In genomic region chr7:1109581-1110310, GRCh38 we compare ENCODE assay signal across 20 cellular contexts. TPM values are rescaled to one million over a fixed set of nuclear protein-coding genes. Genes with fewer than 3 reads are reported as not detected.
"Had no signal": no experiment of that assay in that cellular context is flagged by ENCODE, and none has a peak within 500 bp of the region (broad histone marks: within the 10 kb centered on the region; RNA-seq: fewer than 3 reads in every experiment).

No MANE protein-coding gene starts in this region.

- H3K9me3 ChIP-seq: colonic mucosa, mucosa of descending colon, ovary had no signal

- H3K36me3 ChIP-seq: colonic mucosa, ovary had no signal

- H3K27ac ChIP-seq: colonic mucosa, foreskin keratinocyte, ovary, VCaP had no signal

- H3K27me3 Mint-ChIP-seq: activated naive CD8-positive, alpha-beta T cell treated with anti-CD3 and anti-CD28 coated beads, Interleukin-2, amount 10 ng/mL, durations not matched to agents 7 days and 5 days; brain had no signal

- H3K4me3 Mint-ChIP-seq: activated naive CD8-positive, alpha-beta T cell treated with anti-CD3 and anti-CD28 coated beads, Interleukin-2, amount 10 ng/mL, durations not matched to agents 7 days and 5 days; brain; memory B cell; naive B cell; neural crest cell; stimulated activated effector memory CD8-positive, alpha-beta T cell treated with anti-CD3 and anti-CD28 coated beads, Interleukin-12 subunit alpha, Interleukin-12 subunit beta, amount 100 ng/mL, for 72 hours; T-helper 1 cell treated with Interleukin-12 subunit alpha and Interleukin-12 subunit beta and Interleukin-4 antibody, amounts not matched to agents 30 μg/mL and 1 μg/mL, for 36 hours had no signal

- DNase-seq: activated CD4-positive, alpha-beta T cell treated with anti-CD3 and anti-CD28 coated beads, Interleukin-2, amount 50 U/mL, for 4 hours; activated naive CD8-positive, alpha-beta T cell treated with anti-CD3 and anti-CD28 coated beads, Interleukin-2, amount 10 ng/mL, durations not matched to agents 7 days and 5 days; amygdala; central memory CD4-positive, alpha-beta T cell; colonic mucosa; foreskin keratinocyte; hippocampal formation; naive B cell; stimulated activated CD4-positive, alpha-beta T cell treated with anti-CD3 and anti-CD28 coated beads, Interleukin-4, amount 100 ng/mL, for 24 hours had no signal

- H3K4me3 ChIP-seq: colonic mucosa, mucosa of descending colon, ovary, smooth muscle cell had no signal

- ATAC-seq: foreskin keratinocyte; mucosa of descending colon; sciatic nerve; stimulated activated effector memory CD8-positive, alpha-beta T cell treated with anti-CD3 and anti-CD28 coated beads, Interleukin-12 subunit alpha, Interleukin-12 subunit beta, amount 100 ng/mL, for 72 hours had no signal

- H3K9me3 Mint-ChIP-seq: activated naive CD8-positive, alpha-beta T cell treated with anti-CD3 and anti-CD28 coated beads, Interleukin-2, amount 10 ng/mL, durations not matched to agents 7 days and 5 days; brain; memory B cell; naive B cell; neural crest cell; stimulated activated effector memory CD8-positive, alpha-beta T cell treated with anti-CD3 and anti-CD28 coated beads, Interleukin-12 subunit alpha, Interleukin-12 subunit beta, amount 100 ng/mL, for 72 hours; T-helper 1 cell treated with Interleukin-12 subunit alpha and Interleukin-12 subunit beta and Interleukin-4 antibody, amounts not matched to agents 30 μg/mL and 1 μg/mL, for 36 hours had no signal

- H3K36me3 Mint-ChIP-seq: activated naive CD8-positive, alpha-beta T cell treated with anti-CD3 and anti-CD28 coated beads, Interleukin-2, amount 10 ng/mL, durations not matched to agents 7 days and 5 days; brain; stimulated activated effector memory CD8-positive, alpha-beta T cell treated with anti-CD3 and anti-CD28 coated beads, Interleukin-12 subunit alpha, Interleukin-12 subunit beta, amount 100 ng/mL, for 72 hours had no signal

- H3K4me1 ChIP-seq: colonic mucosa, foreskin keratinocyte had no signal

- H3K27ac Mint-ChIP-seq: activated naive CD8-positive, alpha-beta T cell treated with anti-CD3 and anti-CD28 coated beads, Interleukin-2, amount 10 ng/mL, durations not matched to agents 7 days and 5 days; brain; memory B cell; naive B cell; stimulated activated effector memory CD8-positive, alpha-beta T cell treated with anti-CD3 and anti-CD28 coated beads, Interleukin-12 subunit alpha, Interleukin-12 subunit beta, amount 100 ng/mL, for 72 hours; T-helper 1 cell treated with Interleukin-12 subunit alpha and Interleukin-12 subunit beta and Interleukin-4 antibody, amounts not matched to agents 30 μg/mL and 1 μg/mL, for 36 hours had no signal

- H3K27me3 ChIP-seq: colonic mucosa, foreskin keratinocyte, ovary had no signal

- H3K4me2 ChIP-seq: smooth muscle cell had no signal

RNA-seq across cellular contexts. Expression of gene GPER1, which starts 21.8 kb away (rescaled TPM):
- total RNA-seq: activated CD8-positive, alpha-beta memory T cell treated with anti-CD3 and anti-CD28 coated beads for 36 hours had no signal
